ENCODE assay signal across 28 cellular contexts in the genomic region with DNA sequence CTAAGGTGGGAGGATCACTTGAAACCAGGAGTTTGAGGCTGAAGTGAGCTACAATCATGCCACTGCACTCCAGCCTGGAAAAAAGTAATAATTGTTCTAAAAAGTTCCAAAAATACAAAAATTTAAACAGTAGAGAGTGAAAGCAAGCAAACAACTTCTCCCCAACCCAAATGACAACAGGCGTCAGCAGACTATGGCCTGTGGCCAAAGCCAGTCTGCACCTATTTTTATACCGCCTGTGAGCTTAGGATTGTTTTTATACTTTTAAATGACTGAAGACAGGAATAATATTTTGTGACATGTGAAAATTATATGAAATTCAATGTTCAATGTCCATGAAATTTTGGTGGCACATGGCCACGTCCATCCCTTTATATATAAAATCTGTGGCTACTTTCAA. TPM values are rescaled to one million over a fixed set of nuclear protein-coding genes. Genes with fewer than 3 reads are reported as not detected.
"Had no signal": no experiment of that assay in that cellular context is flagged by ENCODE, and none has a peak within 500 bp of the region (broad histone marks: within the 10 kb centered on the region; RNA-seq: fewer than 3 reads in every experiment).

No MANE protein-coding gene starts in this region.

- DNase-seq: activated B cell treated with CpG ODN at 0.5 μM for 24 hours; activated CD4-positive, alpha-beta T cell treated with anti-CD3 and anti-CD28 coated beads for 48 hours; activated CD4-positive, alpha-beta T cell treated with anti-CD3 and anti-CD28 coated beads, Interleukin-2, amount 50 U/mL, for 1 hour; activated CD4-positive, alpha-beta T cell treated with anti-CD3 and anti-CD28 coated beads, Interleukin-2, amount 50 U/mL, for 48 hours; activated CD8-positive, alpha-beta memory T cell treated with anti-CD3 and anti-CD28 coated beads, Interleukin-2, amount 10 ng/mL, durations not matched to agents 7 days and 5 days; activated CD8-positive, alpha-beta memory T cell treated with anti-CD3 and anti-CD28 coated beads, Interleukin-2, amount 50 U/mL, for 48 hours; activated CD8-positive, alpha-beta T cell treated with anti-CD3 and anti-CD28 coated beads for 36 hours; activated gamma-delta T cell; activated naive CD4-positive, alpha-beta T cell; activated naive CD4-positive, alpha-beta T cell treated with anti-CD3 and anti-CD28 coated beads, Interleukin-2, amount 10 ng/mL, durations not matched to agents 7 days and 5 days; activated naive CD8-positive, alpha-beta T cell treated with anti-CD3 and anti-CD28 coated beads, Interleukin-2, amount 10 ng/mL, durations not matched to agents 7 days and 5 days; activated T-cell treated with anti-CD3 and anti-CD28 coated beads for 4 hours; activated T-cell treated with anti-CD3 and anti-CD28 coated beads, Interleukin-2, amount 50 U/mL, for 24 hours; activated T-cell treated with anti-CD3 and anti-CD28 coated beads, Interleukin-2, amount 50 U/mL, for 72 hours; brain microvascular endothelial cell; colonic mucosa; effector CD8-positive, alpha-beta T cell; esophagus squamous epithelium; foreskin melanocyte; T-helper 1 cell; T-helper 17 cell; T1000; WERI-Rb-1 had no signal

- H3K9me3 ChIP-seq: colonic mucosa, esophagus squamous epithelium, gastroesophageal sphincter had no signal

- ATAC-seq: activated CD4-positive, CD25-positive, alpha-beta regulatory T cell treated with anti-CD3 and anti-CD28 coated beads, Interleukin-2, amount 50 U/mL, for 24 hours; activated CD8-positive, alpha-beta memory T cell treated with anti-CD3 and anti-CD28 coated beads, Interleukin-2, amount 10 ng/mL, durations not matched to agents 7 days and 5 days; activated CD8-positive, alpha-beta T cell treated with anti-CD3 and anti-CD28 coated beads for 36 hours; activated naive CD4-positive, alpha-beta T cell treated with anti-CD3 and anti-CD28 coated beads, Interleukin-2, amount 50 U/mL, for 72 hours; activated T-cell treated with anti-CD3 and anti-CD28 coated beads, Interleukin-2, amount 50 U/mL, for 72 hours; gastroesophageal sphincter; T-helper 17 cell had no signal

- H3K9me3 Mint-ChIP-seq: activated B cell treated with CpG ODN at 0.5 μM for 24 hours; activated CD8-positive, alpha-beta T cell treated with anti-CD3 and anti-CD28 coated beads for 36 hours; activated naive CD4-positive, alpha-beta T cell treated with anti-CD3 and anti-CD28 coated beads, Interleukin-2, amount 10 ng/mL, durations not matched to agents 7 days and 5 days; activated naive CD4-positive, alpha-beta T cell treated with anti-CD3 and anti-CD28 coated beads, Interleukin-2, amount 50 U/mL, for 72 hours; activated naive CD8-positive, alpha-beta T cell treated with anti-CD3 and anti-CD28 coated beads, Interleukin-2, amount 10 ng/mL, durations not matched to agents 7 days and 5 days; activated T-cell treated with anti-CD3 and anti-CD28 coated beads, Interleukin-2, amount 50 U/mL, for 24 hours; activated T-cell treated with anti-CD3 and anti-CD28 coated beads, Interleukin-2, amount 50 U/mL, for 72 hours; central memory CD8-positive, alpha-beta T cell; T-helper 2 cell treated with Interferon-gamma antibody and Interleukin-4, amounts not matched to agents 5 μg/mL and 100 μg/mL, for 36 hours had no signal

- H3K4me1 ChIP-seq: colonic mucosa had no signal

- H3K27ac Mint-ChIP-seq: activated B cell treated with CpG ODN at 0.5 μM for 24 hours; activated CD8-positive, alpha-beta memory T cell treated with anti-CD3 and anti-CD28 coated beads, Interleukin-2, amount 10 ng/mL, durations not matched to agents 7 days and 5 days; activated CD8-positive, alpha-beta T cell treated with anti-CD3 and anti-CD28 coated beads for 36 hours; activated naive CD4-positive, alpha-beta T cell treated with anti-CD3 and anti-CD28 coated beads, Interleukin-2, amount 10 ng/mL, durations not matched to agents 7 days and 5 days; activated naive CD4-positive, alpha-beta T cell treated with anti-CD3 and anti-CD28 coated beads, Interleukin-2, amount 50 U/mL, for 72 hours; activated naive CD8-positive, alpha-beta T cell treated with anti-CD3 and anti-CD28 coated beads, Interleukin-2, amount 10 ng/mL, durations not matched to agents 7 days and 5 days; activated T-cell treated with anti-CD3 and anti-CD28 coated beads, Interleukin-2, amount 50 U/mL, for 24 hours; activated T-cell treated with anti-CD3 and anti-CD28 coated beads, Interleukin-2, amount 50 U/mL, for 72 hours; T-helper 17 cell; T-helper 2 cell treated with Interferon-gamma antibody and Interleukin-4, amounts not matched to agents 5 μg/mL and 100 μg/mL, for 36 hours had no signal

- H3K4me1 Mint-ChIP-seq: activated CD8-positive, alpha-beta memory T cell treated with anti-CD3 and anti-CD28 coated beads, Interleukin-2, amount 10 ng/mL, durations not matched to agents 7 days and 5 days; activated naive CD4-positive, alpha-beta T cell treated with anti-CD3 and anti-CD28 coated beads, Interleukin-2, amount 10 ng/mL, durations not matched to agents 7 days and 5 days; central memory CD8-positive, alpha-beta T cell had no signal

- H3K27me3 ChIP-seq: brain microvascular endothelial cell, colonic mucosa, esophagus squamous epithelium, gastroesophageal sphincter had no signal

- H3K36me3 Mint-ChIP-seq: activated CD8-positive, alpha-beta memory T cell treated with anti-CD3 and anti-CD28 coated beads, Interleukin-2, amount 10 ng/mL, durations not matched to agents 7 days and 5 days; activated naive CD4-positive, alpha-beta T cell treated with anti-CD3 and anti-CD28 coated beads, Interleukin-2, amount 10 ng/mL, durations not matched to agents 7 days and 5 days; activated naive CD8-positive, alpha-beta T cell treated with anti-CD3 and anti-CD28 coated beads, Interleukin-2, amount 10 ng/mL, durations not matched to agents 7 days and 5 days had no signal

- H3K4me3 Mint-ChIP-seq: activated B cell treated with CpG ODN at 0.5 μM for 24 hours; activated CD8-positive, alpha-beta memory T cell treated with anti-CD3 and anti-CD28 coated beads, Interleukin-2, amount 10 ng/mL, durations not matched to agents 7 days and 5 days; activated CD8-positive, alpha-beta T cell treated with anti-CD3 and anti-CD28 coated beads for 36 hours; activated naive CD4-positive, alpha-beta T cell treated with anti-CD3 and anti-CD28 coated beads, Interleukin-2, amount 10 ng/mL, durations not matched to agents 7 days and 5 days; activated naive CD8-positive, alpha-beta T cell treated with anti-CD3 and anti-CD28 coated beads, Interleukin-2, amount 10 ng/mL, durations not matched to agents 7 days and 5 days; activated T-cell treated with anti-CD3 and anti-CD28 coated beads, Interleukin-2, amount 50 U/mL, for 24 hours; activated T-cell treated with anti-CD3 and anti-CD28 coated beads, Interleukin-2, amount 50 U/mL, for 72 hours; central memory CD8-positive, alpha-beta T cell; T-helper 17 cell; T-helper 2 cell treated with Interferon-gamma antibody and Interleukin-4, amounts not matched to agents 5 μg/mL and 100 μg/mL, for 36 hours had no signal

- H3K4me3 ChIP-seq: colonic mucosa, esophagus squamous epithelium, gastroesophageal sphincter had no signal

- H3K27me3 Mint-ChIP-seq: activated B cell treated with CpG ODN at 0.5 μM for 24 hours; central memory CD8-positive, alpha-beta T cell had no signal

- H3K36me3 ChIP-seq: brain microvascular endothelial cell, colonic mucosa, esophagus squamous epithelium, gastroesophageal sphincter, WERI-Rb-1 had no signal

- H3K27ac ChIP-seq: brain microvascular endothelial cell, colonic mucosa, WERI-Rb-1 had no signal

RNA-seq across cellular contexts. Expression of gene TMCC3, which starts 48.2 kb away (rescaled TPM):
- total RNA-seq: activated naive CD4-positive, alpha-beta T cell treated with anti-CD3 and anti-CD28 coated beads, Interleukin-2, amount 50 U/mL, for 72 hours had no signal
